Comparison of ENCODE assay signal across 1 cellular context in the genomic region with DNA sequence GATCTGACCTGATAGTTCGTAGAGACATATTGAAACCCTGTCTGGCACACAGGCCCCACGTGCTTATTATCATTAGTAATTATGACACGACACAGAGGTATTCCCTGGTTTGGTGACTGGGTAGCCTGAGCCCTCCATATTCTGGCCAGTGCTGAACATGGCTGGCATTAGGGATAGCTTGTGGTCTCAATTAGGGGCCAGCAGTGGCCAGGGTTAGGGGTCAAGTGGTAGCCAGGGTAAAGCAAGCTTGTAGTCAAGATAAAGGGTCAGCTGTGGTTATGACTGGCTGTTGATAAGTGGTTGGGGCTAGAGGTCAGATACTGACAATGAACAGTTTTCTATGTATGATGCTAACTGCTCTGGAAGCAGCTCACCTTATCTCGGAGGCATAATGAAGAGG.
TF ChIP-seq lines count a peak whose summit lies in the region.

No MANE protein-coding gene starts in this region.

TF ChIP-seq in K562, 482 proteins besides CTCF, POLR2A, EP300 and RAD21 (continued from another document and continues in another):
- no peak for TF ChIP-seq NRF1 (conservative IDR thresholded peaks at IDR 0.05 in 1 of 2, IDR thresholded peaks at IDR 0.05 in 1 of 2)
- TF ChIP-seq ZNF311 (CRISPR knock-in tag; IDR thresholded peaks at IDR 0.05) = no peak
- TF ChIP-seq NFIX (CRISPR knock-in tag; IDR thresholded peaks at IDR 0.05; ENCODE audit: low read depth) = no peak
- no peak for TF ChIP-seq ZNF23 (CRISPR knock-in tag; IDR thresholded peaks at IDR 0.05)
- TF ChIP-seq SREBF2 (CRISPR knock-in tag; IDR thresholded peaks at IDR 0.05) = no peak
- TF ChIP-seq FIP1L1 (IDR thresholded peaks at IDR 0.05; ENCODE audit: low read depth, low read length, poor library complexity, severe bottlenecking) = no peak
- peak; percentile 96 for TF ChIP-seq FOSL1 (tag; conservative IDR thresholded peaks at IDR 0.05)
- TF ChIP-seq TAL1 (IDR thresholded peaks at IDR 0.05) = peak; percentile 91
- TF ChIP-seq SMARCE1 (IDR thresholded peaks at IDR 0.05) = peak; percentile 75
- TF ChIP-seq PYGO2 (tag; IDR thresholded peaks at IDR 0.05) = no peak
- no peak for TF ChIP-seq TCF7L2 (IDR thresholded peaks at IDR 0.05; ENCODE audit: low read depth, low read length)
- TF ChIP-seq RAD51 (IDR thresholded peaks at IDR 0.05; ENCODE audit: borderline replicate concordance, low read depth) = no peak
- peak; percentile 75; the same call in 1 of the 2 replicates for TF ChIP-seq MYNN (IDR thresholded peaks at IDR 0.05)
- no peak for TF ChIP-seq MYNN (CRISPR knock-in tag; IDR thresholded peaks at IDR 0.05)
- TF ChIP-seq, protein P1, sequence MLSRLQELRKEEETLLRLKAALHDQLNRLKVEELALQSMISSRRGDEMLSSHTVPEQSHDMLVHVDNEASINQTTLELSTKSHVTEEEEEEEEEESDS (CRISPR knock-in tag; IDR thresholded peaks at IDR 0.05) = no peak
- TF ChIP-seq SIN3B (IDR thresholded peaks at IDR 0.05; ENCODE audit: low read depth) = no peak
- no peak for TF ChIP-seq HDAC3 (IDR thresholded peaks at IDR 0.05; ENCODE audit: borderline replicate concordance, partially characterized antibody)
- TF ChIP-seq ZNF263 (CRISPR knock-in tag; IDR thresholded peaks at IDR 0.05; ENCODE audit: borderline replicate concordance) = no peak
- no peak for TF ChIP-seq ZNF143 (CRISPR knock-in tag; IDR thresholded peaks at IDR 0.05)
- peak; percentile 81 for TF ChIP-seq ZNF766 (CRISPR knock-in tag; conservative IDR thresholded peaks at IDR 0.05)
- no peak for TF ChIP-seq ZNF778 (CRISPR knock-in tag; IDR thresholded peaks at IDR 0.05)
- no peak for TF ChIP-seq ZNF699 (CRISPR knock-in tag; IDR thresholded peaks at IDR 0.05; ENCODE audit: insufficient replicate concordance)
- TF ChIP-seq SREBF1 (IDR thresholded peaks at IDR 0.05; ENCODE audit: borderline replicate concordance, low read depth, low read length) = no peak
- TF ChIP-seq, protein P2, sequence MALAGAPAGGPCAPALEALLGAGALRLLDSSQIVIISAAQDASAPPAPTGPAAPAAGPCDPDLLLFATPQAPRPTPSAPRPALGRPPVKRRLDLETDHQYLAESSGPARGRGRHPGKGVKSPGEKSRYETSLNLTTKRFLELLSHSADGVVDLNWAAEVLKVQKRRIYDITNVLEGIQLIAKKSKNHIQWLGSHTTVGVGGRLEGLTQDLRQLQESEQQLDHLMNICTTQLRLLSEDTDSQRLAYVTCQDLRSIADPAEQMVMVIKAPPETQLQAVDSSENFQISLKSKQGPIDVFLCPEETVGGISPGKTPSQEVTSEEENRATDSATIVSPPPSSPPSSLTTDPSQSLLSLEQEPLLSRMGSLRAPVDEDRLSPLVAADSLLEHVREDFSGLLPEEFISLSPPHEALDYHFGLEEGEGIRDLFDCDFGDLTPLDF (CRISPR knock-in tag; IDR thresholded peaks at IDR 0.05) = no peak
- no peak for TF ChIP-seq THRAP3 (IDR thresholded peaks at IDR 0.05; ENCODE audit: borderline replicate concordance)
- no peak for TF ChIP-seq ZNF584 (CRISPR knock-in tag; IDR thresholded peaks at IDR 0.05; ENCODE audit: low read depth)
- peak; percentile 88 for TF ChIP-seq MTA2 (IDR thresholded peaks at IDR 0.05; ENCODE audit: low read depth)
- peak; percentile 81 for TF ChIP-seq MEF2D (tag; conservative IDR thresholded peaks at IDR 0.05; ENCODE audit: low read depth)
- no peak for TF ChIP-seq HOXB6 (CRISPR knock-in tag; IDR thresholded peaks at IDR 0.05; ENCODE audit: borderline replicate concordance)
- TF ChIP-seq ZNF124 (CRISPR knock-in tag; IDR thresholded peaks at IDR 0.05) = no peak
- TF ChIP-seq ZNF12 (CRISPR knock-in tag; IDR thresholded peaks at IDR 0.05) = no peak
- no peak for TF ChIP-seq SAP30 (IDR thresholded peaks at IDR 0.05; ENCODE audit: borderline replicate concordance, insufficient read depth, low read depth, low read length, poor library complexity, severe bottlenecking)
- TF ChIP-seq, protein P3, sequence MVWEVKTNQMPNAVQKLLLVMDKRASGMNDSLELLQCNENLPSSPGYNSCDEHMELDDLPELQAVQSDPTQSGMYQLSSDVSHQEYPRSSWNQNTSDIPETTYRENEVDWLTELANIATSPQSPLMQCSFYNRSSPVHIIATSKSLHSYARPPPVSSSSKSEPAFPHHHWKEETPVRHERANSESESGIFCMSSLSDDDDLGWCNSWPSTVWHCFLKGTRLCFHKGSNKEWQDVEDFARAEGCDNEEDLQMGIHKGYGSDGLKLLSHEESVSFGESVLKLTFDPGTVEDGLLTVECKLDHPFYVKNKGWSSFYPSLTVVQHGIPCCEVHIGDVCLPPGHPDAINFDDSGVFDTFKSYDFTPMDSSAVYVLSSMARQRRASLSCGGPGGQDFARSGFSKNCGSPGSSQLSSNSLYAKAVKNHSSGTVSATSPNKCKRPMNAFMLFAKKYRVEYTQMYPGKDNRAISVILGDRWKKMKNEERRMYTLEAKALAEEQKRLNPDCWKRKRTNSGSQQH (CRISPR knock-in tag; IDR thresholded peaks at IDR 0.05) = no peak
- TF ChIP-seq, protein P4, sequence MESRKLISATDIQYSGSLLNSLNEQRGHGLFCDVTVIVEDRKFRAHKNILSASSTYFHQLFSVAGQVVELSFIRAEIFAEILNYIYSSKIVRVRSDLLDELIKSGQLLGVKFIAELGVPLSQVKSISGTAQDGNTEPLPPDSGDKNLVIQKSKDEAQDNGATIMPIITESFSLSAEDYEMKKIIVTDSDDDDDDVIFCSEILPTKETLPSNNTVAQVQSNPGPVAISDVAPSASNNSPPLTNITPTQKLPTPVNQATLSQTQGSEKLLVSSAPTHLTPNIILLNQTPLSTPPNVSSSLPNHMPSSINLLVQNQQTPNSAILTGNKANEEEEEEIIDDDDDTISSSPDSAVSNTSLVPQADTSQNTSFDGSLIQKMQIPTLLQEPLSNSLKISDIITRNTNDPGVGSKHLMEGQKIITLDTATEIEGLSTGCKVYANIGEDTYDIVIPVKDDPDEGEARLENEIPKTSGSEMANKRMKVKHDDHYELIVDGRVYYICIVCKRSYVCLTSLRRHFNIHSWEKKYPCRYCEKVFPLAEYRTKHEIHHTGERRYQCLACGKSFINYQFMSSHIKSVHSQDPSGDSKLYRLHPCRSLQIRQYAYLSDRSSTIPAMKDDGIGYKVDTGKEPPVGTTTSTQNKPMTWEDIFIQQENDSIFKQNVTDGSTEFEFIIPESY (CRISPR knock-in tag; IDR thresholded peaks at IDR 0.05) = no peak
- no peak for TF ChIP-seq ZKSCAN3 (CRISPR knock-in tag; IDR thresholded peaks at IDR 0.05)
- no peak for TF ChIP-seq CHD1 (IDR thresholded peaks at IDR 0.05; ENCODE audit: low read length)
- TF ChIP-seq POLR2H (tag; IDR thresholded peaks at IDR 0.05; ENCODE audit: low read depth) = no peak
- TF ChIP-seq NFYB (IDR thresholded peaks at IDR 0.05; ENCODE audit: extremely low read depth, insufficient read length) = no peak
- TF ChIP-seq ADNP (tag; IDR thresholded peaks at IDR 0.05) = no peak
- TF ChIP-seq ZBTB1 (CRISPR knock-in tag; IDR thresholded peaks at IDR 0.05; ENCODE audit: borderline replicate concordance, low read depth) = no peak
- TF ChIP-seq XRCC3 (IDR thresholded peaks at IDR 0.05) = no peak
- TF ChIP-seq TAF7 (tag; IDR thresholded peaks at IDR 0.05) = no peak
- TF ChIP-seq CREBBP (IDR thresholded peaks at IDR 0.05; ENCODE audit: low read depth, low read length) = no peak
- TF ChIP-seq, protein P5, sequence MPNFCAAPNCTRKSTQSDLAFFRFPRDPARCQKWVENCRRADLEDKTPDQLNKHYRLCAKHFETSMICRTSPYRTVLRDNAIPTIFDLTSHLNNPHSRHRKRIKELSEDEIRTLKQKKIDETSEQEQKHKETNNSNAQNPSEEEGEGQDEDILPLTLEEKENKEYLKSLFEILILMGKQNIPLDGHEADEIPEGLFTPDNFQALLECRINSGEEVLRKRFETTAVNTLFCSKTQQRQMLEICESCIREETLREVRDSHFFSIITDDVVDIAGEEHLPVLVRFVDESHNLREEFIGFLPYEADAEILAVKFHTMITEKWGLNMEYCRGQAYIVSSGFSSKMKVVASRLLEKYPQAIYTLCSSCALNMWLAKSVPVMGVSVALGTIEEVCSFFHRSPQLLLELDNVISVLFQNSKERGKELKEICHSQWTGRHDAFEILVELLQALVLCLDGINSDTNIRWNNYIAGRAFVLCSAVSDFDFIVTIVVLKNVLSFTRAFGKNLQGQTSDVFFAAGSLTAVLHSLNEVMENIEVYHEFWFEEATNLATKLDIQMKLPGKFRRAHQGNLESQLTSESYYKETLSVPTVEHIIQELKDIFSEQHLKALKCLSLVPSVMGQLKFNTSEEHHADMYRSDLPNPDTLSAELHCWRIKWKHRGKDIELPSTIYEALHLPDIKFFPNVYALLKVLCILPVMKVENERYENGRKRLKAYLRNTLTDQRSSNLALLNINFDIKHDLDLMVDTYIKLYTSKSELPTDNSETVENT (CRISPR knock-in tag; IDR thresholded peaks at IDR 0.05) = no peak
- TF ChIP-seq ARID2 (IDR thresholded peaks at IDR 0.05) = no peak
- no peak for TF ChIP-seq NCOA6 (IDR thresholded peaks at IDR 0.05)
- no peak for TF ChIP-seq CEBPB (tag; IDR thresholded peaks at IDR 0.05)
- TF ChIP-seq RBM34 (IDR thresholded peaks at IDR 0.05; ENCODE audit: borderline replicate concordance, insufficient read depth, low read length) = no peak
- TF ChIP-seq KDM5B (IDR thresholded peaks at IDR 0.05; ENCODE audit: insufficient replicate concordance, low read depth, low read length) = no peak
- TF ChIP-seq, protein P6, sequence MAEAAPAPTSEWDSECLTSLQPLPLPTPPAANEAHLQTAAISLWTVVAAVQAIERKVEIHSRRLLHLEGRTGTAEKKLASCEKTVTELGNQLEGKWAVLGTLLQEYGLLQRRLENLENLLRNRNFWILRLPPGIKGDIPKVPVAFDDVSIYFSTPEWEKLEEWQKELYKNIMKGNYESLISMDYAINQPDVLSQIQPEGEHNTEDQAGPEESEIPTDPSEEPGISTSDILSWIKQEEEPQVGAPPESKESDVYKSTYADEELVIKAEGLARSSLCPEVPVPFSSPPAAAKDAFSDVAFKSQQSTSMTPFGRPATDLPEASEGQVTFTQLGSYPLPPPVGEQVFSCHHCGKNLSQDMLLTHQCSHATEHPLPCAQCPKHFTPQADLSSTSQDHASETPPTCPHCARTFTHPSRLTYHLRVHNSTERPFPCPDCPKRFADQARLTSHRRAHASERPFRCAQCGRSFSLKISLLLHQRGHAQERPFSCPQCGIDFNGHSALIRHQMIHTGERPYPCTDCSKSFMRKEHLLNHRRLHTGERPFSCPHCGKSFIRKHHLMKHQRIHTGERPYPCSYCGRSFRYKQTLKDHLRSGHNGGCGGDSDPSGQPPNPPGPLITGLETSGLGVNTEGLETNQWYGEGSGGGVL (CRISPR knock-in tag; IDR thresholded peaks at IDR 0.05) = no peak
- TF ChIP-seq ZNF121 (CRISPR knock-in tag; conservative IDR thresholded peaks at IDR 0.05) = no peak
- TF ChIP-seq, protein P7, sequence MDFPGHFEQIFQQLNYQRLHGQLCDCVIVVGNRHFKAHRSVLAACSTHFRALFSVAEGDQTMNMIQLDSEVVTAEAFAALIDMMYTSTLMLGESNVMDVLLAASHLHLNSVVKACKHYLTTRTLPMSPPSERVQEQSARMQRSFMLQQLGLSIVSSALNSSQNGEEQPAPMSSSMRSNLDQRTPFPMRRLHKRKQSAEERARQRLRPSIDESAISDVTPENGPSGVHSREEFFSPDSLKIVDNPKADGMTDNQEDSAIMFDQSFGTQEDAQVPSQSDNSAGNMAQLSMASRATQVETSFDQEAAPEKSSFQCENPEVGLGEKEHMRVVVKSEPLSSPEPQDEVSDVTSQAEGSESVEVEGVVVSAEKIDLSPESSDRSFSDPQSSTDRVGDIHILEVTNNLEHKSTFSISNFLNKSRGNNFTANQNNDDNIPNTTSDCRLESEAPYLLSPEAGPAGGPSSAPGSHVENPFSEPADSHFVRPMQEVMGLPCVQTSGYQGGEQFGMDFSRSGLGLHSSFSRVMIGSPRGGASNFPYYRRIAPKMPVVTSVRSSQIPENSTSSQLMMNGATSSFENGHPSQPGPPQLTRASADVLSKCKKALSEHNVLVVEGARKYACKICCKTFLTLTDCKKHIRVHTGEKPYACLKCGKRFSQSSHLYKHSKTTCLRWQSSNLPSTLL (IDR thresholded peaks at IDR 0.05) = no peak
- TF ChIP-seq ZNF436 (CRISPR knock-in tag; IDR thresholded peaks at IDR 0.05) = no peak
